ENCODE assay signal across 23 cellular contexts in the genomic region with DNA sequence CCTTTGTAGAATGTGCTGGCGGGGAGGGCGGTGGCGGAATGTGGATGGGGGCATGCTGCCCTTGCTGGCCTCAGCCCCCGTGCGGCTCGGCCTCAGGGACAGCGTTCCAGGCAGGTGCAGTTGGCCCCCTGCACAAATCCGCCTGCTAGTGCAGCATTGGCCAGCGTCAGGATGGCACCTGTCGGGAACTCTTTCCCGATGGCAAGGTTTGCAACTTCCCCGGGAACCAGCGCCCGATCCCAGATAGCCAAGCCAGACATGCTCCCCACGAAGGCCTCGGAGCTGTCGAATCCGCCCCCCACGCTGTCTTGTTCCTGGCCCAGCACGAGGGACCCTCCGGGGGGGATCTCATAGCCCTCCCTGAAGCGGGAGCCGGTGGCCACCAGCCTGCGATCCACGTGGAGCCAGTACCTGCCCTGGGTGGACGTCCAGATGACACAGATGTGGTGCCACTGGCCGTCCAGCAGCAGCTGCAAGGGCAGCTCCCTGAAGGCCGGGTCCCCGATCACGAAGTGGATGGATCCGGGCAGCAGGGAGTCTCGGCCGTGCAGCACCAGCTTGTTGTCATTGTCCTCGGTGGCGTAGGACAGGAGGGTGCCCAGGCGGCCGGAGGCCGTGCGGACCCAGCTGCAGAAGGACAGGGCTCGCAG. TPM values are rescaled to one million over a fixed set of nuclear protein-coding genes. Genes with fewer than 3 reads are reported as not detected.
"Had no signal": no experiment of that assay in that cellular context is flagged by ENCODE, and none has a peak within 500 bp of the region (broad histone marks: within the 10 kb centered on the region; RNA-seq: fewer than 3 reads in every experiment).

No MANE protein-coding gene starts in this region.

- H3K4me1 Mint-ChIP-seq: nephron progenitor cell had no signal

- FAIRE-seq: urothelium cell line had no signal

- H3K36me3 ChIP-seq: esophagus muscularis mucosa, gastrocnemius medialis, left lung, neutrophil, sigmoid colon, stomach, thoracic aorta, transverse colon had no signal

- H3K9me3 Mint-ChIP-seq: effector memory CD8-positive, alpha-beta T cell; nephron progenitor cell had no signal

- ATAC-seq: effector memory CD8-positive, alpha-beta T cell; gastrocnemius medialis; left lung had no signal

- H3K27ac ChIP-seq: epithelial cell of prostate, esophagus muscularis mucosa, gastrocnemius medialis, left lung, neutrophil, sigmoid colon, skin epidermis, stomach, thoracic aorta, transverse colon had no signal

- H3K4me3 Mint-ChIP-seq: effector memory CD8-positive, alpha-beta T cell; nephron progenitor cell had no signal

- H3K4me3 ChIP-seq: esophagus muscularis mucosa, gastrocnemius medialis, left lung, lung, sigmoid colon, skin epidermis, stomach, thoracic aorta, transverse colon had no signal

- DNase-seq: effector memory CD8-positive, alpha-beta T cell; gastrocnemius medialis; glutamatergic neuron; islet precursor cell; mesendoderm; naive B cell; nephron progenitor cell; sigmoid colon; stimulated activated CD4-positive, alpha-beta T cell treated with anti-CD3 and anti-CD28 coated beads, Interleukin-12 subunit alpha, Interleukin-12 subunit beta, amount 100 ng/mL, for 4 hours; stimulated activated naive CD4-positive, alpha-beta T cell; stomach; substantia nigra; transverse colon had no signal

- H3K27ac Mint-ChIP-seq: nephron progenitor cell had no signal

- H3K4me1 ChIP-seq: esophagus muscularis mucosa, gastrocnemius medialis, left lung, sigmoid colon, stomach, transverse colon had no signal

- H3K27me3 Mint-ChIP-seq: naive B cell had no signal

- H3K9me3 ChIP-seq: esophagus muscularis mucosa, gastrocnemius medialis, left lung, neutrophil, sigmoid colon, stomach, thoracic aorta, transverse colon had no signal

RNA-seq across cellular contexts. Expression of a gene that starts 2.8 kb away (rescaled TPM):
- total RNA-seq: left lung, osteoblast, pulmonary artery endothelial cell, sigmoid colon, stomach, transverse colon had no signal
- polyA plus RNA-seq: sigmoid colon, stomach had no signal

RNA-seq across cellular contexts. Expression of a gene that starts 41.6 kb away (rescaled TPM):
- total RNA-seq: stomach had no signal
